1 cellular context compared by ENCODE assay signal in genomic region chr20:57091748-57092111, GRCh38.
TF ChIP-seq lines count a peak whose summit lies in the region.

No MANE protein-coding gene starts in this region.

TF ChIP-seq in HCT116, 20 proteins besides CTCF, POLR2A, EP300 and RAD21 (continued from another document):
- no peak for TF ChIP-seq REST (IDR thresholded peaks at IDR 0.05; ENCODE audit: low read depth)
- TF ChIP-seq ZNF274 (IDR thresholded peaks at IDR 0.05; ENCODE audit: low read depth, low read length), result no peak
- no peak for TF ChIP-seq FOSL1 (IDR thresholded peaks at IDR 0.05; ENCODE audit: low read depth)
- no peak for TF ChIP-seq JUND (IDR thresholded peaks at IDR 0.05)
- TF ChIP-seq ATF3 (IDR thresholded peaks at IDR 0.05), result no peak
- no peak for TF ChIP-seq TCF7L2 (IDR thresholded peaks at IDR 0.05; ENCODE audit: borderline replicate concordance, extremely low read depth, insufficient read depth, insufficient read length)
- TF ChIP-seq ZFX (IDR thresholded peaks at IDR 0.05), result no peak
- TF ChIP-seq ZBTB33 (IDR thresholded peaks at IDR 0.05; ENCODE audit: extremely low read depth, insufficient replicate concordance, low read length), result no peak
- TF ChIP-seq EZH2 (IDR thresholded peaks at IDR 0.05), result no peak
